ENCODE assay signal across 1 cellular context in genomic region chr22:46068908-46069481, GRCh38.
TF ChIP-seq lines count a peak whose summit lies in the region.

No MANE protein-coding gene starts in this region.

TF ChIP-seq in GM23338, 12 proteins besides CTCF, POLR2A, EP300 and RAD21 (continued from another document):
- TF ChIP-seq ZNF462 (CRISPR knock-in tag; IDR thresholded peaks at IDR 0.05) (no peak), JUNB (IDR thresholded peaks at IDR 0.05; ENCODE audit: unreplicated experiment) (no peak), REST (IDR thresholded peaks at IDR 0.05; ENCODE audit: unreplicated experiment) (no peak), STAT1 (IDR thresholded peaks at IDR 0.05; ENCODE audit: unreplicated experiment) (no peak), ETS1 (IDR thresholded peaks at IDR 0.05) (no peak), POLR2AphosphoS5 (IDR thresholded peaks at IDR 0.05; ENCODE audit: low read depth) (no peak)
